ENCODE assay signal across 8 cellular contexts in genomic region chr3:13022348-13023250, GRCh38. TPM values are rescaled to one million over a fixed set of nuclear protein-coding genes. Genes with fewer than 3 reads are reported as not detected.
DNase-seq lines count a peak whose midpoint lies in the region; ATAC-seq and TF ChIP-seq lines count a peak whose summit lies in the region.

No MANE protein-coding gene starts in this region.

- H3K27me3 ChIP-seq in hepatocyte = no peaks in the 10 kb centered on the region

- ATAC-seq in GM18868 (IDR thresholded peaks at IDR 0.05; ENCODE audit: unreplicated experiment) (peak; percentile 57), HG02852 (IDR thresholded peaks at IDR 0.05; ENCODE audit: unreplicated experiment) (peak; percentile 45), HG02870 (IDR thresholded peaks at IDR 0.05; ENCODE audit: unreplicated experiment) (no peak)
- ATAC-seq in stimulated activated memory B cell treated with anti-CD40 and anti-IgM and Interleukin-4, amounts not matched to agents 10 μg/mL and 1 μg/mL and 100 μg/mL, for 72 hours = peak; percentile 70
- ATAC-seq in activated CD8-positive, alpha-beta T cell treated with anti-CD3 and anti-CD28 coated beads, Interleukin-2, amount 10 ng/mL, durations not matched to agents 7 days and 5 days = no peak

- peak; percentile 82 for DNase-seq in T1000 (lab: John Stamatoyannopoulos, UW)
- DNase-seq in hepatocyte (ENCODE audit: low spot score) = peak; percentile 81
- DNase-seq in activated CD4-positive, alpha-beta memory T cell treated with anti-CD3 and anti-CD28 coated beads for 36 hours = no peak
- DNase-seq in activated CD8-positive, alpha-beta T cell treated with anti-CD3 and anti-CD28 coated beads, Interleukin-2, amount 10 ng/mL, durations not matched to agents 7 days and 5 days = no peak

- H3K9me3 Mint-ChIP-seq in stimulated activated memory B cell treated with anti-CD40 and anti-IgM and Interleukin-4, amounts not matched to agents 10 μg/mL and 1 μg/mL and 100 μg/mL, for 72 hours = peaks cover 8% of the 10 kb centered on the region
- no peaks in the 10 kb centered on the region for H3K9me3 Mint-ChIP-seq in activated CD4-positive, alpha-beta memory T cell treated with anti-CD3 and anti-CD28 coated beads for 36 hours
- no peaks in the 10 kb centered on the region for H3K9me3 Mint-ChIP-seq in activated CD8-positive, alpha-beta T cell treated with anti-CD3 and anti-CD28 coated beads, Interleukin-2, amount 10 ng/mL, durations not matched to agents 7 days and 5 days (ENCODE audit: insufficient read depth)

- no peaks in the 10 kb centered on the region for H3K79me2 ChIP-seq in hepatocyte

- H3K36me3 ChIP-seq in hepatocyte (replicated peaks; ENCODE audit: insufficient read depth, low read depth) = no peaks in the 10 kb centered on the region

- whole genome bisulfite sequencing in hepatocyte (ENCODE audit: low lambda C conversion rate, missing lambda C conversion rate) = 56% methylated on average over 9 of the region's 20 CpGs

- intact Hi-C loops in activated CD4-positive, alpha-beta memory T cell treated with anti-CD3 and anti-CD28 coated beads for 36 hours (cut with micrococcal nuclease) = no loop called here

- H3K4me2 ChIP-seq in hepatocyte = peak overlapping the region; percentile 61

- H3K27ac Mint-ChIP-seq in stimulated activated memory B cell treated with anti-CD40 and anti-IgM and Interleukin-4, amounts not matched to agents 10 μg/mL and 1 μg/mL and 100 μg/mL, for 72 hours = peak overlapping the region; percentile 90
- H3K27ac Mint-ChIP-seq in activated CD4-positive, alpha-beta memory T cell treated with anti-CD3 and anti-CD28 coated beads for 36 hours = no peak overlapping the region
- no peak overlapping the region for H3K27ac Mint-ChIP-seq in activated CD8-positive, alpha-beta T cell treated with anti-CD3 and anti-CD28 coated beads, Interleukin-2, amount 10 ng/mL, durations not matched to agents 7 days and 5 days

- H3K9me3 ChIP-seq in hepatocyte (ENCODE audit: low read depth) = no peaks in the 10 kb centered on the region

- peaks cover 18% of the 10 kb centered on the region for H3K4me1 ChIP-seq in hepatocyte (ENCODE audit: insufficient read depth)

- H3K4me3 ChIP-seq in hepatocyte = no peak overlapping the region

- no peaks in the 10 kb centered on the region for H3K9me2 ChIP-seq in hepatocyte (replicated peaks; ENCODE audit: insufficient read depth)

- H3K27me3 Mint-ChIP-seq in stimulated activated memory B cell treated with anti-CD40 and anti-IgM and Interleukin-4, amounts not matched to agents 10 μg/mL and 1 μg/mL and 100 μg/mL, for 72 hours = no peaks in the 10 kb centered on the region
- no peaks in the 10 kb centered on the region for H3K27me3 Mint-ChIP-seq in activated CD4-positive, alpha-beta memory T cell treated with anti-CD3 and anti-CD28 coated beads for 36 hours
- no peaks in the 10 kb centered on the region for H3K27me3 Mint-ChIP-seq in activated CD8-positive, alpha-beta T cell treated with anti-CD3 and anti-CD28 coated beads, Interleukin-2, amount 10 ng/mL, durations not matched to agents 7 days and 5 days (ENCODE audit: low read depth)

- CTCF ChIA-PET in activated CD4-positive, alpha-beta memory T cell treated with anti-CD3 and anti-CD28 coated beads for 36 hours (lab: Charles Lee) = interaction anchor here (1.0 to 1.6 kb wide), 3 partner anchors 27 to 69 kb away, joined by 3 to 5 read pairs (median 3); no protein-coding TSS in a partner anchor
- CTCF ChIA-PET in activated CD8-positive, alpha-beta T cell treated with anti-CD3 and anti-CD28 coated beads, Interleukin-2, amount 10 ng/mL, durations not matched to agents 7 days and 5 days (lab: Charles Lee) = interaction anchor here (1.0 kb wide), 1 partner anchor 28 kb away, joined by 3 read pairs; no protein-coding TSS in a partner anchor

- no peak overlapping the region for H2AFZ ChIP-seq in hepatocyte

- TF ChIP-seq CTCF in hepatocyte (IDR thresholded peaks at IDR 0.05; ENCODE audit: poor library complexity) = no peak

- no peaks in the 10 kb centered on the region for H4K20me1 ChIP-seq in hepatocyte (ENCODE audit: insufficient read depth, poor library complexity, severe bottlenecking)

- peak overlapping the region; percentile 57 for H3K27ac ChIP-seq in hepatocyte

- peaks cover 79% of the 10 kb centered on the region for H3K4me1 Mint-ChIP-seq in stimulated activated memory B cell treated with anti-CD40 and anti-IgM and Interleukin-4, amounts not matched to agents 10 μg/mL and 1 μg/mL and 100 μg/mL, for 72 hours
- H3K4me1 Mint-ChIP-seq in activated CD4-positive, alpha-beta memory T cell treated with anti-CD3 and anti-CD28 coated beads for 36 hours (ENCODE audit: low read depth) = no peaks in the 10 kb centered on the region
- peaks cover 8% of the 10 kb centered on the region for H3K4me1 Mint-ChIP-seq in activated CD8-positive, alpha-beta T cell treated with anti-CD3 and anti-CD28 coated beads, Interleukin-2, amount 10 ng/mL, durations not matched to agents 7 days and 5 days (ENCODE audit: low read depth)

- H3K4me3 Mint-ChIP-seq in stimulated activated memory B cell treated with anti-CD40 and anti-IgM and Interleukin-4, amounts not matched to agents 10 μg/mL and 1 μg/mL and 100 μg/mL, for 72 hours = peak overlapping the region; percentile 94
- H3K4me3 Mint-ChIP-seq in activated CD4-positive, alpha-beta memory T cell treated with anti-CD3 and anti-CD28 coated beads for 36 hours = no peak overlapping the region
- H3K4me3 Mint-ChIP-seq in activated CD8-positive, alpha-beta T cell treated with anti-CD3 and anti-CD28 coated beads, Interleukin-2, amount 10 ng/mL, durations not matched to agents 7 days and 5 days = no peak overlapping the region

- POLR2A ChIA-PET in activated CD4-positive, alpha-beta memory T cell treated with anti-CD3 and anti-CD28 coated beads for 36 hours (lab: Charles Lee) = no interaction called here
- POLR2A ChIA-PET in activated CD8-positive, alpha-beta T cell treated with anti-CD3 and anti-CD28 coated beads, Interleukin-2, amount 10 ng/mL, durations not matched to agents 7 days and 5 days (lab: Charles Lee) = no interaction called here

- H3K36me3 Mint-ChIP-seq in stimulated activated memory B cell treated with anti-CD40 and anti-IgM and Interleukin-4, amounts not matched to agents 10 μg/mL and 1 μg/mL and 100 μg/mL, for 72 hours = peaks cover 28% of the 10 kb centered on the region
- no peaks in the 10 kb centered on the region for H3K36me3 Mint-ChIP-seq in activated CD4-positive, alpha-beta memory T cell treated with anti-CD3 and anti-CD28 coated beads for 36 hours
- H3K36me3 Mint-ChIP-seq in activated CD8-positive, alpha-beta T cell treated with anti-CD3 and anti-CD28 coated beads, Interleukin-2, amount 10 ng/mL, durations not matched to agents 7 days and 5 days (ENCODE audit: low read depth) = peaks cover 6% of the 10 kb centered on the region

RNA-seq across cellular contexts. Expression of gene IQSEC1, which starts 50.6 kb away (rescaled TPM):
- total RNA-seq in hepatocyte = 18.7 and 24.7 TPM in 2 replicates
- polyA plus RNA-seq in hepatocyte = 20.3 and 21.2 TPM in 2 replicates
- 10 to 100 TPM; 42.5 to 43.8 TPM for total RNA-seq in activated CD4-positive, alpha-beta memory T cell treated with anti-CD3 and anti-CD28 coated beads for 36 hours
- total RNA-seq in activated CD8-positive, alpha-beta T cell treated with anti-CD3 and anti-CD28 coated beads, Interleukin-2, amount 10 ng/mL, durations not matched to agents 7 days and 5 days = 10 to 100 TPM; 47.8 to 53.8 TPM

Comparison
In these comparisons a context has a peak if more than half of its experiments do, and no peak if none do; other contexts are left out.
1. ATAC-seq: peak in GM18868 (single experiment), HG02852 (single experiment) and stimulated activated memory B cell treated with anti-CD40 and anti-IgM and Interleukin-4, amounts not matched to agents 10 μg/mL and 1 μg/mL and 100 μg/mL, for 72 hours (single experiment); none in HG02870 (single experiment) and activated CD8-positive, alpha-beta T cell treated with anti-CD3 and anti-CD28 coated beads, Interleukin-2, amount 10 ng/mL, durations not matched to agents 7 days and 5 days (single experiment).
2. DNase-seq: peak in T1000 (single experiment) and hepatocyte (single experiment); none in activated CD4-positive, alpha-beta memory T cell treated with anti-CD3 and anti-CD28 coated beads for 36 hours (single experiment) and activated CD8-positive, alpha-beta T cell treated with anti-CD3 and anti-CD28 coated beads, Interleukin-2, amount 10 ng/mL, durations not matched to agents 7 days and 5 days (single experiment).